12 cellular contexts compared by ENCODE assay signal in genomic region chr5:113090336-113091106, GRCh38.
A peak's percentile ranks its signal among the peaks of the same experiment; 100 is the strongest.
DNase-seq lines count a peak whose midpoint lies in the region; ATAC-seq, FAIRE-seq and TF ChIP-seq lines count a peak whose summit lies in the region.
"Had no signal": no experiment of that assay in that cellular context is flagged by ENCODE, and none has a peak within 500 bp of the region (broad histone marks: within the 10 kb centered on the region; RNA-seq: fewer than 3 reads in every experiment).

No MANE protein-coding gene starts in this region.

- no peak for FAIRE-seq in frontal cortex (lab: Jason Lieb, UNC)

- H3K27me3 Mint-ChIP-seq in activated T-helper 1 cell treated with anti-CD3 and anti-CD28 coated beads, Interleukin-12 subunit alpha, Interleukin-12 subunit beta, Interleukin-2, Interleukin-4 antibody, amounts not matched to agents 30 ng/mL and 10 ng/mL and 1 ng/mL, durations not matched to agents 14 hours and 24 hours and 36 hours (ENCODE audit: insufficient read depth), result peaks cover 9% of the 10 kb centered on the region
- H3K27me3 Mint-ChIP-seq: stimulated activated naive CD8-positive, alpha-beta T cell treated with anti-CD3 and anti-CD28 coated beads, Interleukin-15, Interleukin-2, amounts not matched to agents 100 ng/mL and 50 ng/mL, for 24 hours had no signal

- no peaks in the 10 kb centered on the region for H3K9me3 Mint-ChIP-seq in activated T-helper 1 cell treated with anti-CD3 and anti-CD28 coated beads, Interleukin-12 subunit alpha, Interleukin-12 subunit beta, Interleukin-2, Interleukin-4 antibody, amounts not matched to agents 30 ng/mL and 10 ng/mL and 1 ng/mL, durations not matched to agents 14 hours and 24 hours and 36 hours
- H3K9me3 Mint-ChIP-seq: stimulated activated naive CD8-positive, alpha-beta T cell treated with anti-CD3 and anti-CD28 coated beads, Interleukin-15, Interleukin-2, amounts not matched to agents 100 ng/mL and 50 ng/mL, for 24 hours; T-helper 1 cell treated with Interleukin-12 subunit alpha and Interleukin-12 subunit beta and Interleukin-4 antibody, amounts not matched to agents 30 μg/mL and 1 μg/mL, for 36 hours had no signal

- no peaks in the 10 kb centered on the region for H3K36me3 Mint-ChIP-seq in activated T-helper 1 cell treated with anti-CD3 and anti-CD28 coated beads, Interleukin-12 subunit alpha, Interleukin-12 subunit beta, Interleukin-2, Interleukin-4 antibody, amounts not matched to agents 30 ng/mL and 10 ng/mL and 1 ng/mL, durations not matched to agents 14 hours and 24 hours and 36 hours (ENCODE audit: low read depth)

- no peak overlapping the region for H3K4me3 Mint-ChIP-seq in activated T-helper 1 cell treated with anti-CD3 and anti-CD28 coated beads, Interleukin-12 subunit alpha, Interleukin-12 subunit beta, Interleukin-2, Interleukin-4 antibody, amounts not matched to agents 30 ng/mL and 10 ng/mL and 1 ng/mL, durations not matched to agents 14 hours and 24 hours and 36 hours
- H3K4me3 Mint-ChIP-seq: stimulated activated naive CD8-positive, alpha-beta T cell treated with anti-CD3 and anti-CD28 coated beads, Interleukin-15, Interleukin-2, amounts not matched to agents 100 ng/mL and 50 ng/mL, for 24 hours; T-helper 1 cell treated with Interleukin-12 subunit alpha and Interleukin-12 subunit beta and Interleukin-4 antibody, amounts not matched to agents 30 μg/mL and 1 μg/mL, for 36 hours had no signal

- H3K27ac Mint-ChIP-seq in activated T-helper 1 cell treated with anti-CD3 and anti-CD28 coated beads, Interleukin-12 subunit alpha, Interleukin-12 subunit beta, Interleukin-2, Interleukin-4 antibody, amounts not matched to agents 30 ng/mL and 10 ng/mL and 1 ng/mL, durations not matched to agents 14 hours and 24 hours and 36 hours, result no peak overlapping the region
- H3K27ac Mint-ChIP-seq: stimulated activated naive CD8-positive, alpha-beta T cell treated with anti-CD3 and anti-CD28 coated beads, Interleukin-15, Interleukin-2, amounts not matched to agents 100 ng/mL and 50 ng/mL, for 24 hours; T-helper 1 cell treated with Interleukin-12 subunit alpha and Interleukin-12 subunit beta and Interleukin-4 antibody, amounts not matched to agents 30 μg/mL and 1 μg/mL, for 36 hours had no signal

- no peaks in the 10 kb centered on the region for H3K4me1 Mint-ChIP-seq in activated T-helper 1 cell treated with anti-CD3 and anti-CD28 coated beads, Interleukin-12 subunit alpha, Interleukin-12 subunit beta, Interleukin-2, Interleukin-4 antibody, amounts not matched to agents 30 ng/mL and 10 ng/mL and 1 ng/mL, durations not matched to agents 14 hours and 24 hours and 36 hours (ENCODE audit: low read depth)

- intact Hi-C loops in activated T-helper 1 cell treated with anti-CD3 and anti-CD28 coated beads, Interleukin-12 subunit alpha, Interleukin-12 subunit beta, Interleukin-2, Interleukin-4 antibody, amounts not matched to agents 30 ng/mL and 10 ng/mL and 1 ng/mL, durations not matched to agents 14 hours and 24 hours and 36 hours (cut with micrococcal nuclease), result loop anchor here (2.0 kb wide), 1 partner anchor 94 kb away; no protein-coding TSS in a partner anchor

- no peak overlapping the region for H3K4me3 ChIP-seq in astrocyte of the cerebellum (ENCODE audit: low read depth, low read length)
- H3K4me3 ChIP-seq: GM23248 had no signal

- TF ChIP-seq CTCF in astrocyte of the cerebellum (IDR thresholded peaks at IDR 0.05; ENCODE audit: low read depth, low read length, missing control alignments), result peak; percentile 7

- peak; percentile 1 to 5 for DNase-seq in stimulated activated CD4-positive, alpha-beta T cell treated with anti-CD3 and anti-CD28 coated beads, Interleukin-1b, Interleukin-23, amount 100 ng/mL, for 4 hours (ENCODE audit: low read depth in 2 of 2)
- DNase-seq in stimulated activated CD4-positive, alpha-beta T cell treated with anti-CD3 and anti-CD28 coated beads, Interleukin-4, amount 100 ng/mL, for 4 hours, result no peak
- DNase-seq in astrocyte of the cerebellum (ENCODE audit: low read depth) (no peak), medulla oblongata (ENCODE audit: extremely low spot score) (peak; percentile 33), frontal cortex (ENCODE audit: low spot score in 2 of 2) (no peak), SIG-M5 treated with dmso at 0.1 percent for 504 hours (lab: John Stamatoyannopoulos, UW; ENCODE audit: unreplicated experiment) (no peak)
- DNase-seq in activated T-helper 1 cell treated with anti-CD3 and anti-CD28 coated beads, Interleukin-12 subunit alpha, Interleukin-12 subunit beta, Interleukin-2, Interleukin-4 antibody, amounts not matched to agents 30 ng/mL and 10 ng/mL and 1 ng/mL, durations not matched to agents 14 hours and 24 hours and 36 hours (ENCODE audit: low spot score), result no peak
- DNase-seq: NCI-H2081 treated with DMSO at 0.1 percent for 48 hours had no signal

- in situ Hi-C loops in astrocyte of the cerebellum (cut with HindIII; ENCODE audit: low sequenced_read_pairs), result no loop called here

- no peak for ATAC-seq in HG02763 (IDR thresholded peaks at IDR 0.05; ENCODE audit: unreplicated experiment)

Comparison
In these comparisons a context has a peak if more than half of its experiments do, and no peak if none do; other contexts are left out.
1. DNase-seq: peak in stimulated activated CD4-positive, alpha-beta T cell treated with anti-CD3 and anti-CD28 coated beads, Interleukin-1b, Interleukin-23, amount 100 ng/mL, for 4 hours (2 of 2) and medulla oblongata (single experiment); none in stimulated activated CD4-positive, alpha-beta T cell treated with anti-CD3 and anti-CD28 coated beads, Interleukin-4, amount 100 ng/mL, for 4 hours (0 of 2), astrocyte of the cerebellum (single experiment), activated T-helper 1 cell treated with anti-CD3 and anti-CD28 coated beads, Interleukin-12 subunit alpha, Interleukin-12 subunit beta, Interleukin-2, Interleukin-4 antibody, amounts not matched to agents 30 ng/mL and 10 ng/mL and 1 ng/mL, durations not matched to agents 14 hours and 24 hours and 36 hours (single experiment), frontal cortex (0 of 2) and SIG-M5 treated with dmso at 0.1 percent for 504 hours (single experiment).